ENCODE assay signal across 30 cellular contexts in genomic region chr2:164852086-164852485, GRCh38. TPM values are rescaled to one million over a fixed set of nuclear protein-coding genes. Genes with fewer than 3 reads are reported as not detected.
DNase-seq lines count a peak whose midpoint lies in the region; ATAC-seq, FAIRE-seq and TF ChIP-seq lines count a peak whose summit lies in the region.
"Had no signal": no experiment of that assay in that cellular context is flagged by ENCODE, and none has a peak within 500 bp of the region (broad histone marks: within the 10 kb centered on the region; RNA-seq: fewer than 3 reads in every experiment).

No MANE protein-coding gene starts in this region.

- no peak overlapping the region for H3K9ac ChIP-seq in kidney (ENCODE audit: low read length in 2 of 2)
- H3K9ac ChIP-seq in trophoblast cell (ENCODE audit: low read length), result no peak overlapping the region
- H3K9ac ChIP-seq: BLaER1; BLaER1 treated with 17β-estradiol and CSF1 and Interleukin-3, amounts not matched to agents 10 nM and 100 nM had no signal

- H2BK120ac ChIP-seq in trophoblast cell (ENCODE audit: insufficient read depth, low read length, poor library complexity), result no peak overlapping the region

- no peak overlapping the region for H2BK5ac ChIP-seq in trophoblast cell (ENCODE audit: low read depth, low read length, poor library complexity)

- H3K79me2 ChIP-seq in trophoblast cell (ENCODE audit: control insufficient read depth, insufficient read depth, low read length, poor library complexity), result no peaks in the 10 kb centered on the region

- H3K4ac ChIP-seq in trophoblast cell (ENCODE audit: low read depth, low read length), result no peak overlapping the region

- no peak overlapping the region for H4K8ac ChIP-seq in trophoblast cell (ENCODE audit: low read depth, low read length)

- H3K79me1 ChIP-seq in trophoblast cell (ENCODE audit: low read length), result no peaks in the 10 kb centered on the region

- no peak overlapping the region for H3K14ac ChIP-seq in trophoblast cell (ENCODE audit: low read length)

- H3K9me3 ChIP-seq in kidney (ENCODE audit: control insufficient read depth in 1 of 2, low read length in 2 of 2), result no peaks in the 10 kb centered on the region
- H3K9me3 ChIP-seq in trophoblast cell (ENCODE audit: insufficient read depth, low read depth, low read length), result no peaks in the 10 kb centered on the region
- H3K9me3 ChIP-seq: A549; BE2C; BLaER1; BLaER1 treated with 17β-estradiol and CSF1 and Interleukin-3, amounts not matched to agents 10 nM and 100 nM; Caco-2 had no signal

- ATAC-seq in sciatic nerve (no peak), GM19351 (IDR thresholded peaks at IDR 0.05; ENCODE audit: unreplicated experiment) (no peak)
- ATAC-seq: A549; CD8-positive, alpha-beta T cell had no signal

- H4K12ac ChIP-seq in trophoblast cell (ENCODE audit: low read depth, low read length), result no peak overlapping the region

- no peak overlapping the region for H3K18ac ChIP-seq in trophoblast cell (ENCODE audit: low read length)

- no peak for TF ChIP-seq CTCF in kidney (IDR thresholded peaks at IDR 0.05; ENCODE audit: borderline replicate concordance, extremely low read depth, insufficient read depth)

- no peak overlapping the region for H4K91ac ChIP-seq in trophoblast cell (ENCODE audit: low read depth, low read length)

- H3K4me3 ChIP-seq in kidney (ENCODE audit: low read length in 2 of 2) (peak overlapping the region in 1 of 2 donors; percentile 22), trophoblast cell (ENCODE audit: low read depth, low read length) (no peak overlapping the region)
- H3K4me3 ChIP-seq: A549; BLaER1; BLaER1 treated with 17β-estradiol and CSF1 and Interleukin-3, amounts not matched to agents 10 nM and 100 nM had no signal

- H3K27me3 ChIP-seq in trophoblast cell (ENCODE audit: insufficient read depth, low read length), result no peaks in the 10 kb centered on the region
- H3K27me3 ChIP-seq: BE2C; BLaER1; BLaER1 treated with 17β-estradiol and CSF1 and Interleukin-3, amounts not matched to agents 10 nM and 100 nM had no signal

- H2AFZ ChIP-seq in trophoblast cell (ENCODE audit: insufficient read depth, low read length, poor library complexity), result no peak overlapping the region

- H3K27ac ChIP-seq in kidney (ENCODE audit: low read depth in 2 of 2, low read length in 2 of 2), result peak overlapping the region; percentile 58 to 67
- no peak overlapping the region for H3K27ac ChIP-seq in trophoblast cell (ENCODE audit: low read depth, low read length)
- H3K27ac ChIP-seq: 22Rv1, A549, BLaER1, C4-2B had no signal

- no CpG with 5 or more reads among the region's 4 CpGs for WGBS in trophoblast cell (ENCODE audit: extremely low coverage, insufficient coverage, insufficient read length)

- H3K36me3 ChIP-seq in kidney (ENCODE audit: control insufficient read depth in 1 of 2, insufficient read depth in 2 of 2, low read length in 2 of 2) (no peaks in the 10 kb centered on the region), trophoblast cell (ENCODE audit: control insufficient read depth in 1 of 2, insufficient read depth in 2 of 2, low read length in 2 of 2) (no peaks in the 10 kb centered on the region)
- H3K36me3 ChIP-seq: BE2C; BLaER1; BLaER1 treated with 17β-estradiol and CSF1 and Interleukin-3, amounts not matched to agents 10 nM and 100 nM had no signal

- H3K4me1 ChIP-seq in kidney (ENCODE audit: control insufficient read depth in 1 of 2, insufficient read depth in 1 of 2, low read depth in 1 of 2, low read length in 2 of 2) (no peaks in the 10 kb centered on the region), trophoblast cell (ENCODE audit: control insufficient read depth in 1 of 2, insufficient read depth in 2 of 2, low read length in 2 of 2) (no peaks in the 10 kb centered on the region)
- H3K4me1 ChIP-seq: A549, BE2C, BLaER1 had no signal

- FAIRE-seq in kidney (lab: Jason Lieb, UNC), result no peak
- FAIRE-seq: A204.1, A549 had no signal

- DNase-seq in kidney (no peak), trophoblast cell (peak; percentile 68 to 81), sciatic nerve (ENCODE audit: low spot score) (no peak)
- DNase-seq: 8988T; ACHN; AML-193; BE2C; C1 segment of cervical spinal cord; Caco-2; Calu3; CD4-positive, alpha-beta memory T cell; CD4-positive, alpha-beta T cell; CD4-positive, CD25-positive, alpha-beta regulatory T cell; CD8-positive, alpha-beta memory T cell; CD8-positive, alpha-beta T cell; COR-L47; DMS 273 treated with DMSO at 0.1 percent for 48 hours; DMS153; DMS53; DMS79; DMS79 treated with DMSO at 0.1 percent for 48 hours; DND-41; EL had no signal

- no peak overlapping the region for H2AK5ac ChIP-seq in trophoblast cell (ENCODE audit: low read length)

- H3K23ac ChIP-seq in trophoblast cell (ENCODE audit: low read length), result no peak overlapping the region

- H3K4me2 ChIP-seq in trophoblast cell (ENCODE audit: low read length), result no peak overlapping the region
- H3K4me2 ChIP-seq: A549, BLaER1 had no signal

- no peak overlapping the region for H2BK12ac ChIP-seq in trophoblast cell (ENCODE audit: low read length)

- intact Hi-C loops in kidney (cut with DNase I) (no loop called here), sciatic nerve (cut with DNase I) (loop anchor here (10.0 kb wide), 1 partner anchor 1313 kb away; no protein-coding TSS in a partner anchor)

RNA-seq across cellular contexts. Expression of gene COBLL1, which starts 10.5 kb away (rescaled TPM):
- total RNA-seq in kidney (205 TPM), sciatic nerve (119 TPM)
- polyA plus RNA-seq in kidney (ENCODE audit: insufficient read depth, low read depth, low replicate concordance), result 39.7 TPM
- 140 and 143 TPM in 2 replicates for polyA plus RNA-seq in trophoblast cell (2013)
- total RNA-seq: CD4-positive, alpha-beta memory T cell; CD8-positive, alpha-beta memory T cell had no signal
- polyA plus RNA-seq: CD8-positive, alpha-beta memory T cell had no signal

Comparison
In these comparisons a context has a peak if more than half of its experiments do, and no peak if none do; other contexts are left out.
1. DNase-seq: peak in trophoblast cell (2 of 2); none in kidney (single experiment) and sciatic nerve (single experiment).